13 cellular contexts compared by ENCODE assay signal in genomic region chr3:129051776-129052400, GRCh38. TPM values are rescaled to one million over a fixed set of nuclear protein-coding genes. Genes with fewer than 3 reads are reported as not detected.
DNase-seq lines count a peak whose midpoint lies in the region; ATAC-seq and TF ChIP-seq lines count a peak whose summit lies in the region.
"Had no signal": no experiment of that assay in that cellular context is flagged by ENCODE, and none has a peak within 500 bp of the region (broad histone marks: within the 10 kb centered on the region; RNA-seq: fewer than 3 reads in every experiment).

No MANE protein-coding gene starts in this region.

- H3K36me3 Mint-ChIP-seq in T-helper 17 cell (ENCODE audit: low read depth) (no peaks in the 10 kb centered on the region), mesothelial cell of epicardium (peaks cover 5% of the 10 kb centered on the region)

- H3K4me3 ChIP-seq in osteoblast (ENCODE audit: insufficient read depth, low read length) (no peak overlapping the region), brain microvascular endothelial cell (ENCODE audit: low read depth, low read length) (no peak overlapping the region)
- H3K4me3 ChIP-seq: smooth muscle cell had no signal

- H4K20me1 ChIP-seq in osteoblast (ENCODE audit: insufficient read depth, low read length), result no peaks in the 10 kb centered on the region

- H3K79me2 ChIP-seq in osteoblast (ENCODE audit: insufficient read depth, low read length), result no peaks in the 10 kb centered on the region

- in situ Hi-C loops in Caki2 (cut with HindIII; ENCODE audit: low pct_unique_long_range_greater_than_20kb, low sequenced_read_pairs) (no loop called here), brain microvascular endothelial cell (cut with HindIII; ENCODE audit: low pct_ligation_motif_present, low sequenced_read_pairs) (no loop called here)

- no peak overlapping the region for H3K4me2 ChIP-seq in osteoblast (ENCODE audit: insufficient read depth, low read length)
- H3K4me2 ChIP-seq: smooth muscle cell had no signal

- H3K4me1 Mint-ChIP-seq in T-helper 17 cell (peaks cover 5% of the 10 kb centered on the region), mesothelial cell of epicardium (peaks cover 13% of the 10 kb centered on the region)

- H3K9me3 ChIP-seq in T-helper 17 cell (ENCODE audit: control insufficient read depth, low read length, poor library complexity, severe bottlenecking), result no peaks in the 10 kb centered on the region
- no peaks in the 10 kb centered on the region for H3K9me3 ChIP-seq in osteoblast (ENCODE audit: low read depth, low read length)

- no peak overlapping the region for H3K4me3 Mint-ChIP-seq in T-helper 17 cell
- no peak overlapping the region for H3K4me3 Mint-ChIP-seq in mesothelial cell of epicardium
- H3K4me3 Mint-ChIP-seq: natural killer cell had no signal

- H3K4me1 ChIP-seq in osteoblast (ENCODE audit: insufficient read depth, low read length), result no peaks in the 10 kb centered on the region

- intact Hi-C loops in Right ventricle myocardium inferior (cut with DNase I), result loop anchor here (1.0 to 2.0 kb wide), 2 partner anchors 25 to 193 kb away; no protein-coding TSS in a partner anchor

- no peak overlapping the region for H2AFZ ChIP-seq in osteoblast (ENCODE audit: low read length)

- H3K27me3 ChIP-seq in osteoblast (ENCODE audit: insufficient read depth, low read length) (peaks cover 2% of the 10 kb centered on the region), brain microvascular endothelial cell (replicated peaks) (no peaks in the 10 kb centered on the region)

- H3K36me3 ChIP-seq in osteoblast (ENCODE audit: insufficient read depth, low read length) (no peaks in the 10 kb centered on the region), brain microvascular endothelial cell (replicated peaks) (no peaks in the 10 kb centered on the region)

- H3K27me3 Mint-ChIP-seq in T-helper 17 cell, result no peaks in the 10 kb centered on the region
- peaks cover 5% of the 10 kb centered on the region for H3K27me3 Mint-ChIP-seq in mesothelial cell of epicardium (ENCODE audit: low read depth)

- no peak for TF ChIP-seq CTCF in osteoblast (IDR thresholded peaks at IDR 0.05; ENCODE audit: extremely low read depth, low read depth, low read length)
- TF ChIP-seq CTCF in brain microvascular endothelial cell (IDR thresholded peaks at IDR 0.05; ENCODE audit: low read depth, low read length, missing control alignments), result no peak
- TF ChIP-seq CTCF in mesothelial cell of epicardium (IDR thresholded peaks at IDR 0.05; ENCODE audit: unreplicated experiment), result no peak

- H3K27ac ChIP-seq in osteoblast (ENCODE audit: low read depth, low read length) (no peak overlapping the region), brain microvascular endothelial cell (no peak overlapping the region)
- H3K27ac ChIP-seq: epithelial cell of prostate had no signal

- DNase-seq in Caki2 (ENCODE audit: low read depth) (peak; percentile 66), T-helper 17 cell (no peak), Right ventricle myocardium inferior (ENCODE audit: missing footprints) (peak; percentile 71), osteoblast (ENCODE audit: insufficient read length, low spot score, missing footprints) (peak; percentile 80), brain microvascular endothelial cell (no peak), SW480 (ENCODE audit: low spot score) (no peak), mesothelial cell of epicardium (ENCODE audit: low spot score in 2 of 2, unreplicated experiment in 2 of 2) (no peak)
- DNase-seq: natural killer cell, NCI-H526, SIG-M5 had no signal

- ATAC-seq in T-helper 17 cell (no peak), Right ventricle myocardium inferior (peak; percentile 60), HG02642 (IDR thresholded peaks at IDR 0.05; ENCODE audit: poor library complexity, unreplicated experiment) (no peak)
- ATAC-seq: natural killer cell had no signal

- peak overlapping the region; percentile 57 for H3K27ac Mint-ChIP-seq in T-helper 17 cell
- H3K27ac Mint-ChIP-seq in mesothelial cell of epicardium, result no peak overlapping the region
- H3K27ac Mint-ChIP-seq: natural killer cell had no signal

- peaks cover 7% of the 10 kb centered on the region for H3K9me3 Mint-ChIP-seq in mesothelial cell of epicardium

RNA-seq across cellular contexts. Expression of gene GP9, which starts 8.7 kb away (rescaled TPM):
- not detected in 2 replicates for total RNA-seq in Caki2 (2014; rRNA removed; shearing (Covaris generic); ENCODE audit: low replicate concordance)
- 10 to 100 TPM in 1 of 2 donors, 1 to 10 TPM in 1; 3.8 to 68.5 TPM for total RNA-seq in T-helper 17 cell
- total RNA-seq in Right ventricle myocardium inferior, result not detected
- not detected in 2 replicates for total RNA-seq in osteoblast
- not detected in 3 replicates for total RNA-seq in mesothelial cell of epicardium
- total RNA-seq: smooth muscle cell had no signal

RNA-seq across cellular contexts. Expression of gene EFCC1, which starts 50.8 kb away (rescaled TPM):
- not detected in 2 replicates for total RNA-seq in Caki2 (2014; rRNA removed; shearing (Covaris generic); ENCODE audit: low replicate concordance)
- under 1 TPM in 1 of 2 donors, not detected in 1; 0.12 TPM for total RNA-seq in T-helper 17 cell
- total RNA-seq in Right ventricle myocardium inferior, result 2.3 TPM
- not detected in 2 replicates for total RNA-seq in osteoblast
- total RNA-seq in mesothelial cell of epicardium, result 0.29 to 0.67 TPM (median 0.31 TPM) in 3 replicates
- total RNA-seq: smooth muscle cell had no signal

RNA-seq across cellular contexts. Expression of gene CFAP92, which starts 58.0 kb away (rescaled TPM):
- total RNA-seq in Caki2 (2014; rRNA removed; shearing (Covaris generic); ENCODE audit: low replicate concordance), result 1.2 TPM in 1 of 2 replicates, not detected in the other
- total RNA-seq in T-helper 17 cell (under 1 TPM; 0.15 to 0.37 TPM), Right ventricle myocardium inferior (0.49 TPM), osteoblast (not detected in 2 replicates), mesothelial cell of epicardium (0.76 to 1.2 TPM (median 1.1 TPM) in 3 replicates)

Comparison
In these comparisons a context has a peak if more than half of its experiments do, and no peak if none do; other contexts are left out.
1. DNase-seq: peak in Caki2 (single experiment), Right ventricle myocardium inferior (single experiment) and osteoblast (single experiment); none in T-helper 17 cell (0 of 3), brain microvascular endothelial cell (single experiment), SW480 (single experiment) and mesothelial cell of epicardium (0 of 2).